ENCODE assay signal across 1 cellular context in the genomic region with DNA sequence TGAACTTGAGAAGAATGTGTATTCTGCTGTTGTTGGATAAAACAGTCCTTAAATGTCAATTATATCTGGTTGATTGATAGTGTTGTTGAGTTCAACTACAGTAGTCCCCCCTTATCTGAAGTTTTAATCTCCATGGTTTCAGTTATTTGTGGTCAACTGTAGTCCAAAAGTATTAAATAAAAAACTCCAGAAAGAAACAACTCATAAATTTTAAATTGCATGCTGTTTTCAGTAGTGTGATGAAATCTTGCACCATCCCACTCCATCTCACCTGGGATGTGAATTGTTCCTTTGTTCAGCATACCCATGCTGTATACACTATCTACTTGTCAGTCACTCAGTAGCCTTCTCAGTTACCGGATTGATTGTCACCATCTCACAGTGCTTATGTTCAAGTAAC.
TF ChIP-seq lines count a peak whose summit lies in the region.

No MANE protein-coding gene starts in this region.

TF ChIP-seq in HCT116, 20 proteins besides CTCF, POLR2A, EP300 and RAD21 (continued from another document):
- TF ChIP-seq FOSL1 (IDR thresholded peaks at IDR 0.05; ENCODE audit: low read depth) (no peak), ZBTB33 (IDR thresholded peaks at IDR 0.05; ENCODE audit: extremely low read depth, insufficient replicate concordance, low read length) (no peak), JUND (IDR thresholded peaks at IDR 0.05) (no peak), ZFX (IDR thresholded peaks at IDR 0.05) (no peak), SIN3A (IDR thresholded peaks at IDR 0.05; ENCODE audit: low read depth) (no peak), MAX (IDR thresholded peaks at IDR 0.05) (no peak)
- TF ChIP-seq, protein P1, sequence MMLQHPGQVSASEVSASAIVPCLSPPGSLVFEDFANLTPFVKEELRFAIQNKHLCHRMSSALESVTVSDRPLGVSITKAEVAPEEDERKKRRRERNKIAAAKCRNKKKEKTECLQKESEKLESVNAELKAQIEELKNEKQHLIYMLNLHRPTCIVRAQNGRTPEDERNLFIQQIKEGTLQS (IDR thresholded peaks at IDR 0.05), result no peak
